In the genomic region with DNA sequence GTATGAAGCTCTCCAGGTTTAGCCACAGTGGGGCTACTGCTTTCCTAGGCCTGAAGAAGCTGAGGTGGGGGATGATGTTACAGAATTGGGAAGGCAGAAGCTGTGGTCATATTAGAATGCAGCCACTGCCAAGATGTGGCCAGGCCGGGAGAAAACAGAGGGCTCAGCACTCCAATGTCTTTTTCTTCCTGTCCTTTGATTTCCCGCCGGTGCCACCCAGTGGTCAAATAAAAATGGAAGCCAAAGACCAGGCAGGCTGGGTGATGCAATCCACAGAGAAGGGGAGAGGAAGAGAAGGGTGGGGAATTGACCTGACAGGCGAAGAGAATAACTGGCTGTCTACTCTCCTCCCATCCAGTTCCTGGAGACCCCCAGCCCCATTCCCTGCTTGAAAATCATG, we compare ENCODE assay signal across 1 cellular context.
TF ChIP-seq lines count a peak whose summit lies in the region.

No MANE protein-coding gene starts in this region.

TF ChIP-seq in H1, 55 proteins besides CTCF, POLR2A, EP300 and RAD21:
- peak; percentile 99 for TF ChIP-seq CEBPB (IDR thresholded peaks at IDR 0.05; ENCODE audit: low read depth, low read length)
- TF ChIP-seq TAF7 (optimal IDR thresholded peaks at IDR 0.05; ENCODE audit: borderline replicate concordance, low read depth, low read length) = no peak
- TF ChIP-seq, protein P1, sequence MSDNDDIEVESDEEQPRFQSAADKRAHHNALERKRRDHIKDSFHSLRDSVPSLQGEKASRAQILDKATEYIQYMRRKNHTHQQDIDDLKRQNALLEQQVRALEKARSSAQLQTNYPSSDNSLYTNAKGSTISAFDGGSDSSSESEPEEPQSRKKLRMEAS (IDR thresholded peaks at IDR 0.05) = no peak
- no peak for TF ChIP-seq ZNF274 (IDR thresholded peaks at IDR 0.05; ENCODE audit: borderline replicate concordance, extremely low read depth, low read length)
- peak; percentile 75 for TF ChIP-seq JUND (IDR thresholded peaks at IDR 0.05; ENCODE audit: low read length)
- TF ChIP-seq CTBP2 (IDR thresholded peaks at IDR 0.05; ENCODE audit: borderline replicate concordance, insufficient read depth, insufficient read length, low read length) = peak; percentile 57
- peak; percentile 85 for TF ChIP-seq YY1 (IDR thresholded peaks at IDR 0.05; ENCODE audit: low read depth, low read length)
- no peak for TF ChIP-seq POU5F1 (IDR thresholded peaks at IDR 0.05; ENCODE audit: low read depth, low read length)
- TF ChIP-seq, protein P2, sequence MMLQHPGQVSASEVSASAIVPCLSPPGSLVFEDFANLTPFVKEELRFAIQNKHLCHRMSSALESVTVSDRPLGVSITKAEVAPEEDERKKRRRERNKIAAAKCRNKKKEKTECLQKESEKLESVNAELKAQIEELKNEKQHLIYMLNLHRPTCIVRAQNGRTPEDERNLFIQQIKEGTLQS (IDR thresholded peaks at IDR 0.05; ENCODE audit: insufficient read depth, low read depth, low read length) = peak; percentile 96
